Comparison of ENCODE assay signal across 8 cellular contexts in genomic region chr13:30132623-30133553, GRCh38.
DNase-seq lines count a peak whose midpoint lies in the region; ATAC-seq and TF ChIP-seq lines count a peak whose summit lies in the region.

No MANE protein-coding gene starts in this region.

- no peaks in the 10 kb centered on the region for H3K4me1 ChIP-seq in BE2C

- no peak overlapping the region for H3K4me3 ChIP-seq in BE2C (ENCODE audit: low read depth, low read length)

- no peaks in the 10 kb centered on the region for H3K9me3 ChIP-seq in BE2C

- TF ChIP-seq CTCF in BE2C (IDR thresholded peaks at IDR 0.05; ENCODE audit: low read depth, low read length): peak; percentile 87

- H3K36me3 ChIP-seq in BE2C: no peaks in the 10 kb centered on the region

- ATAC-seq in GM19035 (IDR thresholded peaks at IDR 0.05; ENCODE audit: unreplicated experiment) (peak; percentile 95), HG03354 (IDR thresholded peaks at IDR 0.05; ENCODE audit: poor library complexity, severe bottlenecking, unreplicated experiment) (peak; percentile 94)

- peak; percentile 97 for DNase-seq in BE2C
- peak; percentile 95 to 99 for DNase-seq in NCI-H526 (lab: John Stamatoyannopoulos, UW)
- peak; percentile 97 to 98 for DNase-seq in activated CD4-positive, alpha-beta T cell treated with anti-CD3 and anti-CD28 coated beads for 24 hours (ENCODE audit: low read depth in 2 of 2)
- peak; percentile 18 to 88 for DNase-seq in cerebellar nuclear complex (lab: John Stamatoyannopoulos, UW)
- peak; percentile 98 for DNase-seq in left kidney (ENCODE audit: low read depth, low spot score)
- peak; percentile 98 to 99 for DNase-seq in stimulated activated CD4-positive, alpha-beta T cell treated with anti-CD3 and anti-CD28 coated beads, Interleukin-2, amount 100 ng/mL, for 48 hours

- no peaks in the 10 kb centered on the region for H3K27me3 ChIP-seq in BE2C
